ENCODE assay signal across 26 cellular contexts in genomic region chr10:71033396-71033980, GRCh38.
A peak's percentile ranks its signal among the peaks of the same experiment; 100 is the strongest.
DNase-seq lines count a peak whose midpoint lies in the region; ATAC-seq and TF ChIP-seq lines count a peak whose summit lies in the region.
"Had no signal": no experiment of that assay in that cellular context is flagged by ENCODE, and none has a peak within 500 bp of the region (broad histone marks: within the 10 kb centered on the region; RNA-seq: fewer than 3 reads in every experiment).

No MANE protein-coding gene starts in this region.

- CTCF ChIA-PET in WTC11 (lab: Charles Lee): interaction anchor here (0.6 to 2.0 kb wide), 14 partner anchors 8 to 108 kb away, joined by 3 to 9 read pairs (median 4); no protein-coding TSS in a partner anchor

- no peak overlapping the region for H3K27ac ChIP-seq in GM23338 (ENCODE audit: low read depth)
- H3K27ac ChIP-seq: BLaER1, cardiac muscle cell, esophagus squamous epithelium, left lung had no signal

- no peaks in the 10 kb centered on the region for H3K79me2 ChIP-seq in GM23338 (replicated peaks; ENCODE audit: insufficient read depth)

- DNase-seq in GM23338 (ENCODE audit: low spot score) (peak; percentile 47), WTC11 (ENCODE audit: low spot score) (no peak), iPS DF 4.7 (ENCODE audit: extremely low read depth, low spot score) (peak; percentile 11), progenitor cell of endocrine pancreas (ENCODE audit: low spot score, unreplicated experiment) (no peak), DMS79 treated with DMSO at 0.1 percent for 48 hours (lab: John Stamatoyannopoulos, UW) (no peak), SHP77 treated with DMSO at 0.1 percent for 48 hours (lab: John Stamatoyannopoulos, UW) (no peak), NCI-H2081 treated with DMSO at 0.1 percent for 48 hours (lab: John Stamatoyannopoulos, UW) (no peak)
- DNase-seq: activated CD4-positive, alpha-beta memory T cell treated with anti-CD3 and anti-CD28 coated beads, Interleukin-2, amount 10 ng/mL, durations not matched to agents 7 days and 5 days; esophagus squamous epithelium; foreskin melanocyte; left lung; naive thymus-derived CD4-positive, alpha-beta T cell; NCI-H1105; NCI-H2029 treated with DMSO at 0.1 percent for 48 hours; NCI-H345; NCI-H774; retina; stimulated activated CD4-positive, alpha-beta T cell treated with anti-CD3 and anti-CD28 coated beads, Interleukin-2, amount 100 ng/mL, for 48 hours had no signal

- no peak overlapping the region for H3K4me3 Mint-ChIP-seq in GM23338
- H3K4me3 Mint-ChIP-seq in WTC11: no peak overlapping the region
- no peak overlapping the region for H3K4me3 Mint-ChIP-seq in progenitor cell of endocrine pancreas (ENCODE audit: low read depth)
- H3K4me3 Mint-ChIP-seq: activated CD4-positive, alpha-beta memory T cell treated with anti-CD3 and anti-CD28 coated beads, Interleukin-2, amount 10 ng/mL, durations not matched to agents 7 days and 5 days; activated T-helper 17 cell treated with anti-CD3 and anti-CD28 coated beads, Interleukin-2, amount 50 U/mL, for 72 hours; dendritic cell treated with granulocyte-macrophage colony-stimulating factor and Interleukin-4, amounts not matched to agents 40 ng/mL and 50 ng/mL, for 4 days; naive thymus-derived CD4-positive, alpha-beta T cell; stimulated activated effector memory CD8-positive, alpha-beta T cell treated with anti-CD3 and anti-CD28 coated beads, Interleukin-12 subunit alpha, Interleukin-12 subunit beta, amount 100 ng/mL, for 72 hours had no signal

- no peaks in the 10 kb centered on the region for H3F3A ChIP-seq in GM23338 (replicated peaks; ENCODE audit: low read depth)

- H4K20me1 ChIP-seq in GM23338 (replicated peaks; ENCODE audit: insufficient read depth): no peaks in the 10 kb centered on the region
- H4K20me1 ChIP-seq: BLaER1 had no signal

- no peak overlapping the region for H3K4me2 ChIP-seq in GM23338
- H3K4me2 ChIP-seq: BLaER1 had no signal

- H3K27me3 ChIP-seq in GM23338 (ENCODE audit: insufficient read depth): no peaks in the 10 kb centered on the region
- H3K27me3 ChIP-seq: BLaER1, cardiac muscle cell, esophagus squamous epithelium, left lung had no signal

- no peaks in the 10 kb centered on the region for H3K9me2 ChIP-seq in GM23338 (ENCODE audit: insufficient read depth)

- H2AFZ ChIP-seq in GM23338: no peak overlapping the region

- H3K4me1 ChIP-seq in GM23338 (ENCODE audit: insufficient read depth): no peaks in the 10 kb centered on the region
- H3K4me1 ChIP-seq: esophagus squamous epithelium, left lung had no signal

- H3K36me3 Mint-ChIP-seq in GM23338 (ENCODE audit: low read depth): no peaks in the 10 kb centered on the region
- H3K36me3 Mint-ChIP-seq in WTC11: no peaks in the 10 kb centered on the region
- H3K36me3 Mint-ChIP-seq in progenitor cell of endocrine pancreas (ENCODE audit: insufficient read depth): no peaks in the 10 kb centered on the region
- H3K36me3 Mint-ChIP-seq: activated naive CD4-positive, alpha-beta T cell treated with anti-CD3 and anti-CD28 coated beads, Interleukin-2, amount 50 U/mL, for 72 hours; naive thymus-derived CD4-positive, alpha-beta T cell; stimulated activated effector memory CD8-positive, alpha-beta T cell treated with anti-CD3 and anti-CD28 coated beads, Interleukin-12 subunit alpha, Interleukin-12 subunit beta, amount 100 ng/mL, for 72 hours had no signal

- H3K36me3 ChIP-seq in GM23338 (ENCODE audit: insufficient read depth): no peaks in the 10 kb centered on the region
- H3K36me3 ChIP-seq: BLaER1, cardiac muscle cell, esophagus squamous epithelium, left lung had no signal

- peak; percentile 28 to 42; a peak in 3 of 4 replicates for TF ChIP-seq CTCF in GM23338 (conservative IDR thresholded peaks at IDR 0.05; ENCODE audit: low read depth in 2 of 2)
- peak; percentile 36 for TF ChIP-seq CTCF in WTC11 (IDR thresholded peaks at IDR 0.05)
- peak; percentile 36 for TF ChIP-seq CTCF in progenitor cell of endocrine pancreas (IDR thresholded peaks at IDR 0.05; ENCODE audit: unreplicated experiment)

- H3K27me3 Mint-ChIP-seq in GM23338 (ENCODE audit: insufficient read depth, low read depth, poor library complexity): peaks cover 4% of the 10 kb centered on the region
- H3K27me3 Mint-ChIP-seq in WTC11 (ENCODE audit: low read depth): no peaks in the 10 kb centered on the region
- H3K27me3 Mint-ChIP-seq in progenitor cell of endocrine pancreas: peaks cover 26% of the 10 kb centered on the region

- no peak overlapping the region for H3K4me3 ChIP-seq in GM23338
- H3K4me3 ChIP-seq: BLaER1, cardiac muscle cell, esophagus squamous epithelium, left lung had no signal

- H3K27ac Mint-ChIP-seq in GM23338 (no peak overlapping the region), WTC11 (no peak overlapping the region), progenitor cell of endocrine pancreas (no peak overlapping the region)
- H3K27ac Mint-ChIP-seq: activated CD4-positive, alpha-beta memory T cell treated with anti-CD3 and anti-CD28 coated beads, Interleukin-2, amount 10 ng/mL, durations not matched to agents 7 days and 5 days; activated naive CD4-positive, alpha-beta T cell treated with anti-CD3 and anti-CD28 coated beads, Interleukin-2, amount 50 U/mL, for 72 hours; activated T-helper 17 cell treated with anti-CD3 and anti-CD28 coated beads, Interleukin-2, amount 50 U/mL, for 72 hours; dendritic cell treated with granulocyte-macrophage colony-stimulating factor and Interleukin-4, amounts not matched to agents 40 ng/mL and 50 ng/mL, for 4 days; naive thymus-derived CD4-positive, alpha-beta T cell; stimulated activated effector memory CD8-positive, alpha-beta T cell treated with anti-CD3 and anti-CD28 coated beads, Interleukin-12 subunit alpha, Interleukin-12 subunit beta, amount 100 ng/mL, for 72 hours had no signal

- H3K9me3 Mint-ChIP-seq in GM23338 (no peaks in the 10 kb centered on the region), WTC11 (no peaks in the 10 kb centered on the region), progenitor cell of endocrine pancreas (ENCODE audit: low read depth) (no peaks in the 10 kb centered on the region)
- H3K9me3 Mint-ChIP-seq: activated CD4-positive, alpha-beta memory T cell treated with anti-CD3 and anti-CD28 coated beads, Interleukin-2, amount 10 ng/mL, durations not matched to agents 7 days and 5 days; activated T-helper 17 cell treated with anti-CD3 and anti-CD28 coated beads, Interleukin-2, amount 50 U/mL, for 72 hours; dendritic cell treated with granulocyte-macrophage colony-stimulating factor and Interleukin-4, amounts not matched to agents 40 ng/mL and 50 ng/mL, for 4 days; naive thymus-derived CD4-positive, alpha-beta T cell; stimulated activated effector memory CD8-positive, alpha-beta T cell treated with anti-CD3 and anti-CD28 coated beads, Interleukin-12 subunit alpha, Interleukin-12 subunit beta, amount 100 ng/mL, for 72 hours had no signal

- POLR2A ChIA-PET in WTC11 (lab: Charles Lee): no interaction called here

- peak; percentile 56 for ATAC-seq in GM23338
- peak; percentile 68 for ATAC-seq in WTC11
- no peak for ATAC-seq in GM21737 (IDR thresholded peaks at IDR 0.05; ENCODE audit: unreplicated experiment)
- ATAC-seq: activated CD4-positive, CD25-positive, alpha-beta regulatory T cell treated with anti-CD3 and anti-CD28 coated beads, Interleukin-2, amount 50 U/mL, for 24 hours; activated naive CD4-positive, alpha-beta T cell treated with anti-CD3 and anti-CD28 coated beads, Interleukin-2, amount 50 U/mL, for 72 hours; activated T-helper 17 cell treated with anti-CD3 and anti-CD28 coated beads, Interleukin-2, amount 50 U/mL, for 72 hours; left lung; naive thymus-derived CD4-positive, alpha-beta T cell; stimulated activated effector memory CD8-positive, alpha-beta T cell treated with anti-CD3 and anti-CD28 coated beads, Interleukin-12 subunit alpha, Interleukin-12 subunit beta, amount 100 ng/mL, for 72 hours had no signal

- H3K4me1 Mint-ChIP-seq in GM23338 (no peaks in the 10 kb centered on the region), WTC11 (no peaks in the 10 kb centered on the region), progenitor cell of endocrine pancreas (ENCODE audit: low read depth) (no peaks in the 10 kb centered on the region)
- H3K4me1 Mint-ChIP-seq: activated CD4-positive, alpha-beta memory T cell treated with anti-CD3 and anti-CD28 coated beads, Interleukin-2, amount 10 ng/mL, durations not matched to agents 7 days and 5 days; stimulated activated effector memory CD8-positive, alpha-beta T cell treated with anti-CD3 and anti-CD28 coated beads, Interleukin-12 subunit alpha, Interleukin-12 subunit beta, amount 100 ng/mL, for 72 hours had no signal

TF ChIP-seq in GM23338, 12 proteins besides CTCF, POLR2A, EP300 and RAD21 (continues in another document):
- no peak for TF ChIP-seq ETS1 (IDR thresholded peaks at IDR 0.05)
- no peak for TF ChIP-seq JUNB (IDR thresholded peaks at IDR 0.05; ENCODE audit: unreplicated experiment)

TF ChIP-seq in WTC11, 78 proteins besides CTCF, POLR2A, EP300 and RAD21 (continues in another document):
- no peak for TF ChIP-seq ATF2 (CRISPR knock-in tag; IDR thresholded peaks at IDR 0.05; ENCODE audit: borderline replicate concordance, low read depth)
- no peak for TF ChIP-seq ZNF512 (CRISPR knock-in tag; IDR thresholded peaks at IDR 0.05; ENCODE audit: borderline replicate concordance)

Comparison
In these comparisons a context has a peak if more than half of its experiments do, and no peak if none do; other contexts are left out.
1. DNase-seq: peak in GM23338 (single experiment) and iPS DF 4.7 (single experiment); none in WTC11 (single experiment), progenitor cell of endocrine pancreas (single experiment), DMS79 treated with DMSO at 0.1 percent for 48 hours (single experiment), SHP77 treated with DMSO at 0.1 percent for 48 hours (single experiment) and NCI-H2081 treated with DMSO at 0.1 percent for 48 hours (single experiment).
2. Peak in every context shown above with its lines, with median percentiles within 50 percentile points of each other: CTCF ChIP-seq.